In the genomic region with DNA sequence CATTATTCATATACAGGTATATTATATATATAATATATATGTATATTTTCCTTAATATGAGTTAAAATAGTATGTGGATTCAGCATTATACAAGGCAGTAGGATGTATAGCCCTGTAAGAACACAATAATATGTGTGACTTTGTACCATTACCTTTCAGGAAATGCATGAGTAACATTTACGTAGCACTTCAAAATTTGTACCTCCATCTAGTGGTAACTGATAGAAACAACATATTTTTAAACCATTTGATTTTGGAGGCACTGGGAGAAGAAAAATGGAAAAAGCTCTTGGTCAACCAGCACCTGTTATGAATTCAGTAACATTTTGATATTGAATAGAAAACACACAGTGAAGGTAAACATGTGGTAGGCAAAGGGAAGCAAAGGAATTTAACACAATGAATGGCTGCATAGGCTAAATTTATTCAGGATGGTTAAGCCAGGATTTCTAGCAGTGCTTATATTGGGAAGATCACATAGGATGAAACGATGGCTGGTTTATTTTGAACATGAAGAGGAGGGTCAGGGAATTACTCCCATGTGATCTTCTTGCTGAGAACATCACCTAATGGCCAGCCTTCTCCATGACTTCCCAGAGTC, we compare ENCODE assay signal across 7 cellular contexts.
DNase-seq lines count a peak whose midpoint lies in the region; ATAC-seq and TF ChIP-seq lines count a peak whose summit lies in the region.

No MANE protein-coding gene starts in this region.

- H3K4me2 ChIP-seq in OCI-LY1 (ENCODE audit: low read length) (no peak overlapping the region), smooth muscle cell (no peak overlapping the region)

- no peaks in the 10 kb centered on the region for H3K9me2 ChIP-seq in OCI-LY1 (ENCODE audit: low read depth, low read length)

- peak; percentile 44; the same call in 2 of the 3 replicates for TF ChIP-seq CTCF in GM12872 (IDR thresholded peaks at IDR 0.05; ENCODE audit: insufficient read depth, low read depth, low read length)
- TF ChIP-seq CTCF in OCI-LY1 (IDR thresholded peaks at IDR 0.05; ENCODE audit: low read length), result peak; percentile 40; the same call in 1 of the 2 replicates
- peak; percentile 60 for TF ChIP-seq CTCF in fibroblast of pulmonary artery (IDR thresholded peaks at IDR 0.05; ENCODE audit: low read length, missing control alignments)
- TF ChIP-seq CTCF in smooth muscle cell (IDR thresholded peaks at IDR 0.05; ENCODE audit: borderline replicate concordance, insufficient read depth, poor library complexity, severe bottlenecking), result peak; percentile 65

- no peak overlapping the region for H2AFZ ChIP-seq in OCI-LY1 (ENCODE audit: low read length)
- H2AFZ ChIP-seq in smooth muscle cell (ENCODE audit: low read depth), result no peak overlapping the region

- H3K9ac ChIP-seq in OCI-LY1 (ENCODE audit: low read length), result no peak overlapping the region
- H3K9ac ChIP-seq in smooth muscle cell (ENCODE audit: low read depth), result no peak overlapping the region

- H4K20me1 ChIP-seq in OCI-LY1 (ENCODE audit: insufficient read depth, low read length) (no peaks in the 10 kb centered on the region), smooth muscle cell (ENCODE audit: low read depth) (no peaks in the 10 kb centered on the region)

- H3K9me3 ChIP-seq in OCI-LY1 (ENCODE audit: low read length) (no peaks in the 10 kb centered on the region), smooth muscle cell (replicated peaks; ENCODE audit: low read depth) (no peaks in the 10 kb centered on the region)

- H3F3A ChIP-seq in OCI-LY1 (ENCODE audit: insufficient read depth, low read length), result no peaks in the 10 kb centered on the region
- no peaks in the 10 kb centered on the region for H3F3A ChIP-seq in smooth muscle cell (ENCODE audit: low read depth)

- DNase-seq in fibroblast of pulmonary artery (ENCODE audit: low read depth) (peak; percentile 71), smooth muscle cell (lab: John Stamatoyannopoulos, UW; ENCODE audit: unreplicated experiment) (no peak)
- DNase-seq in activated CD4-positive, alpha-beta T cell treated with anti-CD3 and anti-CD28 coated beads, Interleukin-2, amount 50 U/mL, for 48 hours, result no peak

- H3K27ac ChIP-seq in OCI-LY1 (ENCODE audit: low read depth, low read length, poor library complexity, severe bottlenecking) (no peak overlapping the region), smooth muscle cell (ENCODE audit: low read depth) (no peak overlapping the region)

- H3K4me1 ChIP-seq in OCI-LY1 (ENCODE audit: insufficient read depth, low read length, severe bottlenecking) (no peaks in the 10 kb centered on the region), smooth muscle cell (ENCODE audit: low read depth) (no peaks in the 10 kb centered on the region)

- no peaks in the 10 kb centered on the region for H3K79me2 ChIP-seq in OCI-LY1 (ENCODE audit: insufficient read depth, low read length)
- H3K79me2 ChIP-seq in smooth muscle cell (ENCODE audit: low read depth), result no peaks in the 10 kb centered on the region

- ATAC-seq in HG03103 (IDR thresholded peaks at IDR 0.05; ENCODE audit: low read depth, unreplicated experiment), result peak; percentile 60
- ATAC-seq in GM21360 (IDR thresholded peaks at IDR 0.05; ENCODE audit: unreplicated experiment), result no peak

- no peaks in the 10 kb centered on the region for H3K36me3 ChIP-seq in OCI-LY1 (ENCODE audit: insufficient read depth, low read length)
- H3K36me3 ChIP-seq in smooth muscle cell (ENCODE audit: low read depth), result no peaks in the 10 kb centered on the region

- H3K4me3 ChIP-seq in OCI-LY1 (ENCODE audit: low read depth, low read length, poor library complexity, severe bottlenecking), result no peak overlapping the region
- H3K4me3 ChIP-seq in fibroblast of pulmonary artery (replicated peaks; ENCODE audit: low read depth, low read length), result no peak overlapping the region
- no peak overlapping the region for H3K4me3 ChIP-seq in smooth muscle cell

- H3K27me3 ChIP-seq in OCI-LY1 (ENCODE audit: insufficient read depth, low read length) (no peaks in the 10 kb centered on the region), smooth muscle cell (ENCODE audit: low read depth) (no peaks in the 10 kb centered on the region)

- WGBS in smooth muscle cell (ENCODE audit: low lambda C conversion rate), result 27% methylated on average over 2 of the region's 2 CpGs
